ENCODE assay signal across 8 cellular contexts in the genomic region with DNA sequence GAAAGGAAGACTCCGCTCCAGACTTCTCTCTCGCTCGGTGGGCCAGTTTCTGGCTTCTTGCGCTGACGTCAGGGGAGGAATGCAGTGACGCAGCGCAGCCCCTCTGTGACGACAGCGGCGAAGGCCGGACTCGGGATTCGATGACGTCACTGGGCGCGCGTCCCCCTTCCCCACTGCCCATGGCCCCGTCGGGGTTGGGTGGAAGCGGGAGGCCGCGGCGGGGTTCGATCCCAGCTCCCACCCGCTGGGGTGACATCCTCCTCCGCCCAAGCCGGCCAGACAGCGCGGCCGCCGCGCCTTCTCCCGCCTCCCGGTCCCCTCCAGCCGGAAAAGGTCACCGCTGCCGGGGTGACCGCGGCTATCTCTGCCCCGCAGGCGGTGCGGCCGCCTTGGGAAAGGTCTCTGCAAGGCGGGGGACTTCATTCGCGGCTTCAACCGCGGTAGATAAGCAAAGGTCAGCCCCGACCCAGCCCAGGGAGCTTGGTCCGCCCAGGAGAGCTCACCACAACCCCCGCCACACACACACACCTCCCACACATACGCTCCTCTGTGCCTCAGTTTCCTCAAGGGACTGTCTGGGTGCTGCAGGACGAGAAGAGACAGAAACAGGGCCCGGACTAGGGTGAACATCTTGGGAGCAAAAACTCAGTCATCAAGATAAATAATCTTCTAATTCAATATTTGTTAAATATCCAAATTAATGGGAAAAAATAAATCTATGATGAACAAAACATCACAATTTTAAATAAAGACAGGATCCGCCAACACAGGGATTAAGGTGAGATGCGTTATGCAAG. TPM values are rescaled to one million over a fixed set of nuclear protein-coding genes. Genes with fewer than 3 reads are reported as not detected.
DNase-seq lines count a peak whose midpoint lies in the region; ATAC-seq and TF ChIP-seq lines count a peak whose summit lies in the region.

No MANE protein-coding gene starts in this region.

- H3K4me1 ChIP-seq in gastroesophageal sphincter (peaks cover 0 to 41% (median 18%) of the 10 kb centered on the region in 3 donors), prostate gland (replicated peaks) (no peaks in the 10 kb centered on the region)

- H3K36me3 Mint-ChIP-seq in activated B cell treated with CpG ODN at 0.5 μM for 24 hours (ENCODE audit: low read depth), result peaks cover 6% of the 10 kb centered on the region

- no peaks in the 10 kb centered on the region for H3K9me3 ChIP-seq in gastroesophageal sphincter
- H3K9me3 ChIP-seq in prostate gland, result no peaks in the 10 kb centered on the region

- TF ChIP-seq POLR2A in gastroesophageal sphincter (IDR thresholded peaks at IDR 0.05), result peak; percentile 58 to 60
- no peak for TF ChIP-seq POLR2A in prostate gland (IDR thresholded peaks at IDR 0.05)

- H3K4me1 Mint-ChIP-seq in activated B cell treated with CpG ODN at 0.5 μM for 24 hours, result peaks cover 42% of the 10 kb centered on the region

- POLR2A ChIA-PET in activated B cell treated with CpG ODN at 0.5 μM for 24 hours (lab: Charles Lee), result interaction anchor here (0.5 to 5.4 kb wide), 26 partner anchors 9 to 1070 kb away, joined by 3 to 42 read pairs (median 4); a partner anchor contains a TSS

- H3K4me3 ChIP-seq in GM06990 (replicated peaks; ENCODE audit: low read depth, low read length) (peak overlapping the region; percentile 84), gastroesophageal sphincter (peak overlapping the region; percentile 78 to 89), prostate gland (peak overlapping the region; percentile 80 to 91)

- intact Hi-C loops in activated B cell treated with CpG ODN at 0.5 μM for 24 hours (cut with micrococcal nuclease), result loop anchor here (1.0 to 10.0 kb wide), 11 partner anchors 8 to 890 kb away; a partner anchor contains a TSS
- intact Hi-C loops in prostate gland (cut with DNase I), result loop anchor here (5.0 kb wide), 1 partner anchor 65 kb away; a partner anchor contains a TSS

- CTCF ChIA-PET in activated B cell treated with CpG ODN at 0.5 μM for 24 hours (lab: Charles Lee), result interaction anchor here (1.0 kb wide), 1 partner anchor 24 kb away, joined by 3 read pairs; a partner anchor contains a TSS

- H3K36me3 ChIP-seq in GM06990 (ENCODE audit: control insufficient read depth, insufficient read depth, low read length), result no peaks in the 10 kb centered on the region
- no peaks in the 10 kb centered on the region for H3K36me3 ChIP-seq in gastroesophageal sphincter
- no peaks in the 10 kb centered on the region for H3K36me3 ChIP-seq in prostate gland

- peak; percentile 35 for ATAC-seq in GM19438 (IDR thresholded peaks at IDR 0.05; ENCODE audit: low read depth, unreplicated experiment)
- ATAC-seq in HG03460 (IDR thresholded peaks at IDR 0.05; ENCODE audit: unreplicated experiment), result peak; percentile 28
- peak; percentile 6 for ATAC-seq in activated B cell treated with CpG ODN at 0.5 μM for 24 hours (ENCODE audit: low read depth)
- peak; percentile 50 for ATAC-seq in gastroesophageal sphincter

- H3K27ac Mint-ChIP-seq in activated B cell treated with CpG ODN at 0.5 μM for 24 hours, result peak overlapping the region; percentile 98

- H3K27me3 Mint-ChIP-seq in activated B cell treated with CpG ODN at 0.5 μM for 24 hours, result no peaks in the 10 kb centered on the region

- peak overlapping the region; percentile 95 to 99 (median 98) for H3K27ac ChIP-seq in gastroesophageal sphincter
- peak overlapping the region; percentile 95 to 99 for H3K27ac ChIP-seq in prostate gland

- DNase-seq in GM06990 (ENCODE audit: extremely low read depth, insufficient read length) (no peak), activated B cell treated with CpG ODN at 0.5 μM for 24 hours (peak; percentile 85), prostate gland (ENCODE audit: low spot score) (no peak), dermis blood vessel endothelial cell (no peak), GM10266 (ENCODE audit: extremely low spot score) (no peak)

- no peak for TF ChIP-seq EP300 in gastroesophageal sphincter (IDR thresholded peaks at IDR 0.05)

- H3K27me3 ChIP-seq in GM06990 (replicated peaks; ENCODE audit: control insufficient read depth, insufficient read depth, low read length) (no peaks in the 10 kb centered on the region), gastroesophageal sphincter (no peaks in the 10 kb centered on the region), prostate gland (replicated peaks; ENCODE audit: insufficient read depth) (no peaks in the 10 kb centered on the region)

- WGBS in gastroesophageal sphincter (ENCODE audit: low coverage in 1 of 2), 2 donors, result 30 to 66% methylated on average over 3 to 8 of the region's 56 CpGs
- WGBS in prostate gland, result 5% methylated on average over 56 of the region's 56 CpGs

- H3K9me3 Mint-ChIP-seq in activated B cell treated with CpG ODN at 0.5 μM for 24 hours, result no peaks in the 10 kb centered on the region

- peak overlapping the region; percentile 94 for H3K4me3 Mint-ChIP-seq in activated B cell treated with CpG ODN at 0.5 μM for 24 hours

- TF ChIP-seq CTCF in GM06990 (IDR thresholded peaks at IDR 0.05; ENCODE audit: insufficient read depth, low read length, poor library complexity, severe bottlenecking), result no peak
- TF ChIP-seq CTCF in activated B cell treated with CpG ODN at 0.5 μM for 24 hours (IDR thresholded peaks at IDR 0.05), result no peak
- peak in 1 of 4 experiments; percentile 12 for TF ChIP-seq CTCF in gastroesophageal sphincter (IDR thresholded peaks at IDR 0.05)
- no peak for TF ChIP-seq CTCF in prostate gland (IDR thresholded peaks at IDR 0.05)
- TF ChIP-seq CTCF in GM10266 (IDR thresholded peaks at IDR 0.05; ENCODE audit: control insufficient read depth, insufficient read depth, low read depth, missing control alignments), result no peak

RNA-seq across cellular contexts. Expression of a gene that starts 0.8 kb away (rescaled TPM):
- total RNA-seq in activated B cell treated with CpG ODN at 0.5 μM for 24 hours (19.0 and 19.9 TPM in 2 replicates), gastroesophageal sphincter (1 to 10 TPM; 2.0 to 5.9 (median 3.9) TPM), prostate gland (10 to 100 TPM in 1 of 2 donors, 1 to 10 TPM in 1; 9.2 to 12.7 TPM), dermis blood vessel endothelial cell (2.0 and 7.5 TPM in 2 replicates)

RNA-seq across cellular contexts. Expression of a gene that starts 21.0 kb away (rescaled TPM):
- total RNA-seq in activated B cell treated with CpG ODN at 0.5 μM for 24 hours, result not detected in 2 replicates
- total RNA-seq in gastroesophageal sphincter, result not detected
- not detected for total RNA-seq in prostate gland
- total RNA-seq in dermis blood vessel endothelial cell, result not detected in 2 replicates

RNA-seq across cellular contexts. Expression of a gene that starts 24.6 kb away (rescaled TPM):
- 34.5 and 34.6 TPM in 2 replicates for total RNA-seq in activated B cell treated with CpG ODN at 0.5 μM for 24 hours
- 1 to 10 TPM; 1.1 to 5.4 (median 3.1) TPM for total RNA-seq in gastroesophageal sphincter
- 1 to 10 TPM; 4.7 to 8.3 TPM for total RNA-seq in prostate gland
- 4.5 and 11.4 TPM in 2 replicates for total RNA-seq in dermis blood vessel endothelial cell

RNA-seq across cellular contexts. Expression of a gene that starts 54.7 kb away (rescaled TPM):
- 71.4 and 83.4 TPM in 2 replicates for total RNA-seq in activated B cell treated with CpG ODN at 0.5 μM for 24 hours
- total RNA-seq in gastroesophageal sphincter, result 10 to 100 TPM in 2 of 4 donors, 1 to 10 TPM in 2; 5.3 to 20.8 (median 14.5) TPM
- total RNA-seq in prostate gland, result 10 to 100 TPM; 18.6 to 47.4 TPM
- 8.0 and 17.9 TPM in 2 replicates for total RNA-seq in dermis blood vessel endothelial cell

RNA-seq across cellular contexts. Expression of a gene that starts 54.9 kb away (rescaled TPM):
- total RNA-seq in activated B cell treated with CpG ODN at 0.5 μM for 24 hours (not detected in 2 replicates), gastroesophageal sphincter (not detected), prostate gland (10 to 100 TPM in 1 of 2 donors, 1 to 10 TPM in 1; 1.8 to 16.1 TPM), dermis blood vessel endothelial cell (not detected in 2 replicates)
